In the genomic region with DNA sequence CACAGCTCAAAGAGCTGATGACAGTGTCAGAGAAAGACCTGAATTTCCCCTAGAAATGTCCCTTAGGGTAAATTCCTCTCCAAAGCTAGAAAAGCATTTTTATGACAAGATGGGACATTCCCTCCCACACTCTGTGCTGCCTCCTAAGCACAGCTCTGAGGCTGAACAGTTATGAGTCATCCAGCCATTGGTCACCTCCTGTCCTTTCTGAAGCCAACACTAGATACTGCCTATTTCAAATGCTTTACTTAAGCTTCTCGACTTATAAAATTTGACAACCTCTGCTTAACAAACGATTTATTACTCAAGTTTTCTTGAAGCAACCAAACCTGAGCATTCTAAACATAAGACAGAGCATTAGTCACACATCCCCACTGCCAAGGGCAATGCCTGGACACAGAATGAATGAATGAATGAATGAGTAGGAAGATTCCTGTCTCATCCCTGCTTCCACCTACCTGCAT, we compare ENCODE assay signal across 1 cellular context.
TF ChIP-seq lines count a peak whose summit lies in the region.

No MANE protein-coding gene starts in this region.

TF ChIP-seq in SK-N-SH, 30 proteins besides CTCF, POLR2A, EP300 and RAD21:
- TF ChIP-seq, protein P1, sequence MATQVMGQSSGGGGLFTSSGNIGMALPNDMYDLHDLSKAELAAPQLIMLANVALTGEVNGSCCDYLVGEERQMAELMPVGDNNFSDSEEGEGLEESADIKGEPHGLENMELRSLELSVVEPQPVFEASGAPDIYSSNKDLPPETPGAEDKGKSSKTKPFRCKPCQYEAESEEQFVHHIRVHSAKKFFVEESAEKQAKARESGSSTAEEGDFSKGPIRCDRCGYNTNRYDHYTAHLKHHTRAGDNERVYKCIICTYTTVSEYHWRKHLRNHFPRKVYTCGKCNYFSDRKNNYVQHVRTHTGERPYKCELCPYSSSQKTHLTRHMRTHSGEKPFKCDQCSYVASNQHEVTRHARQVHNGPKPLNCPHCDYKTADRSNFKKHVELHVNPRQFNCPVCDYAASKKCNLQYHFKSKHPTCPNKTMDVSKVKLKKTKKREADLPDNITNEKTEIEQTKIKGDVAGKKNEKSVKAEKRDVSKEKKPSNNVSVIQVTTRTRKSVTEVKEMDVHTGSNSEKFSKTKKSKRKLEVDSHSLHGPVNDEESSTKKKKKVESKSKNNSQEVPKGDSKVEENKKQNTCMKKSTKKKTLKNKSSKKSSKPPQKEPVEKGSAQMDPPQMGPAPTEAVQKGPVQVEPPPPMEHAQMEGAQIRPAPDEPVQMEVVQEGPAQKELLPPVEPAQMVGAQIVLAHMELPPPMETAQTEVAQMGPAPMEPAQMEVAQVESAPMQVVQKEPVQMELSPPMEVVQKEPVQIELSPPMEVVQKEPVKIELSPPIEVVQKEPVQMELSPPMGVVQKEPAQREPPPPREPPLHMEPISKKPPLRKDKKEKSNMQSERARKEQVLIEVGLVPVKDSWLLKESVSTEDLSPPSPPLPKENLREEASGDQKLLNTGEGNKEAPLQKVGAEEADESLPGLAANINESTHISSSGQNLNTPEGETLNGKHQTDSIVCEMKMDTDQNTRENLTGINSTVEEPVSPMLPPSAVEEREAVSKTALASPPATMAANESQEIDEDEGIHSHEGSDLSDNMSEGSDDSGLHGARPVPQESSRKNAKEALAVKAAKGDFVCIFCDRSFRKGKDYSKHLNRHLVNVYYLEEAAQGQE (IDR thresholded peaks at IDR 0.05; ENCODE audit: low read depth, low read length), result no peak
- peak; percentile 37; the same call in 1 of the 2 replicates for TF ChIP-seq FOSL2 (IDR thresholded peaks at IDR 0.05; ENCODE audit: borderline replicate concordance, low read depth)
- TF ChIP-seq, protein P2, sequence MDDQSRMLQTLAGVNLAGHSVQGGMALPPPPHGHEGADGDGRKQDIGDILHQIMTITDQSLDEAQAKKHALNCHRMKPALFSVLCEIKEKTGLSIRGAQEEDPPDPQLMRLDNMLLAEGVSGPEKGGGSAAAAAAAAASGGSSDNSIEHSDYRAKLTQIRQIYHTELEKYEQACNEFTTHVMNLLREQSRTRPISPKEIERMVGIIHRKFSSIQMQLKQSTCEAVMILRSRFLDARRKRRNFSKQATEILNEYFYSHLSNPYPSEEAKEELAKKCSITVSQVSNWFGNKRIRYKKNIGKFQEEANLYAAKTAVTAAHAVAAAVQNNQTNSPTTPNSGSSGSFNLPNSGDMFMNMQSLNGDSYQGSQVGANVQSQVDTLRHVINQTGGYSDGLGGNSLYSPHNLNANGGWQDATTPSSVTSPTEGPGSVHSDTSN (IDR thresholded peaks at IDR 0.05), result peak; percentile 55
